ENCODE assay signal across 1 cellular context in the genomic region with DNA sequence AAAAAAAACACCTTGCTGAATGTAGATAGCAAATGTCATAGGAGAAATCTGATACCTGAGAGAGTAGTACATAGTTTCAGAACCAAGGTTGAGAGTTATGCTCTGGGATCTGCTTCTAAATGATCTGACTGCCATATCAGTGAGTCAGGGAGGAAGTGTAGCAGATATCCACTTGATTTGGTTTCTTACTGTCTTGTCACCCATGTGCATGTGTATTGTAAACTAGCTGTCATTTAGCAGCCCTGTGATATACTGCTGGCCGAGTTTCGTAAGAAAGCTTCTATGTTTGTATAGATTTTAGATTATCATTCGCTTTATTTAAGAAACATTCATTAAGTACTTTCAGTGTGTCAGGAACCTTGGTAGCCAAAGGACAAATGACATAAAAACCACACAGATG.
TF ChIP-seq lines count a peak whose summit lies in the region.

No MANE protein-coding gene starts in this region.

TF ChIP-seq in K562, 482 proteins besides CTCF, POLR2A, EP300 and RAD21 (continues in another document):
- TF ChIP-seq, protein P1, sequence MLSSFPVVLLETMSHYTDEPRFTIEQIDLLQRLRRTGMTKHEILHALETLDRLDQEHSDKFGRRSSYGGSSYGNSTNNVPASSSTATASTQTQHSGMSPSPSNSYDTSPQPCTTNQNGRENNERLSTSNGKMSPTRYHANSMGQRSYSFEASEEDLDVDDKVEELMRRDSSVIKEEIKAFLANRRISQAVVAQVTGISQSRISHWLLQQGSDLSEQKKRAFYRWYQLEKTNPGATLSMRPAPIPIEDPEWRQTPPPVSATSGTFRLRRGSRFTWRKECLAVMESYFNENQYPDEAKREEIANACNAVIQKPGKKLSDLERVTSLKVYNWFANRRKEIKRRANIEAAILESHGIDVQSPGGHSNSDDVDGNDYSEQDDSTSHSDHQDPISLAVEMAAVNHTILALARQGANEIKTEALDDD (IDR thresholded peaks at IDR 0.05) = peak; percentile 62; the same call in 1 of the 2 replicates
- TF ChIP-seq, protein P2, sequence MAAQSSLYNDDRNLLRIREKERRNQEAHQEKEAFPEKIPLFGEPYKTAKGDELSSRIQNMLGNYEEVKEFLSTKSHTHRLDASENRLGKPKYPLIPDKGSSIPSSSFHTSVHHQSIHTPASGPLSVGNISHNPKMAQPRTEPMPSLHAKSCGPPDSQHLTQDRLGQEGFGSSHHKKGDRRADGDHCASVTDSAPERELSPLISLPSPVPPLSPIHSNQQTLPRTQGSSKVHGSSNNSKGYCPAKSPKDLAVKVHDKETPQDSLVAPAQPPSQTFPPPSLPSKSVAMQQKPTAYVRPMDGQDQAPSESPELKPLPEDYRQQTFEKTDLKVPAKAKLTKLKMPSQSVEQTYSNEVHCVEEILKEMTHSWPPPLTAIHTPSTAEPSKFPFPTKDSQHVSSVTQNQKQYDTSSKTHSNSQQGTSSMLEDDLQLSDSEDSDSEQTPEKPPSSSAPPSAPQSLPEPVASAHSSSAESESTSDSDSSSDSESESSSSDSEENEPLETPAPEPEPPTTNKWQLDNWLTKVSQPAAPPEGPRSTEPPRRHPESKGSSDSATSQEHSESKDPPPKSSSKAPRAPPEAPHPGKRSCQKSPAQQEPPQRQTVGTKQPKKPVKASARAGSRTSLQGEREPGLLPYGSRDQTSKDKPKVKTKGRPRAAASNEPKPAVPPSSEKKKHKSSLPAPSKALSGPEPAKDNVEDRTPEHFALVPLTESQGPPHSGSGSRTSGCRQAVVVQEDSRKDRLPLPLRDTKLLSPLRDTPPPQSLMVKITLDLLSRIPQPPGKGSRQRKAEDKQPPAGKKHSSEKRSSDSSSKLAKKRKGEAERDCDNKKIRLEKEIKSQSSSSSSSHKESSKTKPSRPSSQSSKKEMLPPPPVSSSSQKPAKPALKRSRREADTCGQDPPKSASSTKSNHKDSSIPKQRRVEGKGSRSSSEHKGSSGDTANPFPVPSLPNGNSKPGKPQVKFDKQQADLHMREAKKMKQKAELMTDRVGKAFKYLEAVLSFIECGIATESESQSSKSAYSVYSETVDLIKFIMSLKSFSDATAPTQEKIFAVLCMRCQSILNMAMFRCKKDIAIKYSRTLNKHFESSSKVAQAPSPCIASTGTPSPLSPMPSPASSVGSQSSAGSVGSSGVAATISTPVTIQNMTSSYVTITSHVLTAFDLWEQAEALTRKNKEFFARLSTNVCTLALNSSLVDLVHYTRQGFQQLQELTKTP (IDR thresholded peaks at IDR 0.05; ENCODE audit: low read depth in 1 of 2, partially characterized antibody in 2 of 2) = no peak
- TF ChIP-seq ZNF766 (CRISPR knock-in tag; conservative IDR thresholded peaks at IDR 0.05) (peak; percentile 73; the same call in 1 of the 2 replicates), SPI1 (IDR thresholded peaks at IDR 0.05; ENCODE audit: borderline replicate concordance, low read depth, low read length) (peak; percentile 69; the same call in 1 of the 2 replicates), TGIF2 (CRISPR knock-in tag; IDR thresholded peaks at IDR 0.05) (no peak), ZKSCAN8 (CRISPR knock-in tag; IDR thresholded peaks at IDR 0.05) (no peak), JUN (IDR thresholded peaks at IDR 0.05; ENCODE audit: borderline replicate concordance, low read depth, low read length) (0 out of 2 replicates have a peak, but pooled peaks have one; percentile 11), JUN (CRISPR knock-in tag; IDR thresholded peaks at IDR 0.05; ENCODE audit: borderline replicate concordance) (no peak), TRIM28 (IDR thresholded peaks at IDR 0.05) (no peak), NFE2 (IDR thresholded peaks at IDR 0.05; ENCODE audit: low read depth) (peak; percentile 8; the same call in 1 of the 2 replicates), TAL1 (IDR thresholded peaks at IDR 0.05) (peak; percentile 9; the same call in 1 of the 2 replicates), HNRNPUL1 (IDR thresholded peaks at IDR 0.05; ENCODE audit: low read length) (no peak), ZNF263 (CRISPR knock-in tag; IDR thresholded peaks at IDR 0.05; ENCODE audit: borderline replicate concordance) (no peak), TRIM24 (IDR thresholded peaks at IDR 0.05) (0 out of 4 replicates have a peak, but pooled peaks of 1 of the 2 experiments have one; percentile 16), RNF2 (IDR thresholded peaks at IDR 0.05) (no peak), TCF3 (CRISPR knock-in tag; IDR thresholded peaks at IDR 0.05) (peak; percentile 50), ARID1B (IDR thresholded peaks at IDR 0.05) (peak; percentile 51; the same call in 1 of the 2 replicates), RUNX1 (IDR thresholded peaks at IDR 0.05; ENCODE audit: low read depth) (no peak), CEBPB (tag; IDR thresholded peaks at IDR 0.05) (peak; percentile 69), BRD4 (IDR thresholded peaks at IDR 0.05) (no peak), RBM17 (IDR thresholded peaks at IDR 0.05; ENCODE audit: borderline replicate concordance, low read depth, low read length) (no peak), JUND (IDR thresholded peaks at IDR 0.05; ENCODE audit: borderline replicate concordance, low read depth, low read length) (peak; percentile 77), JUND (tag; IDR thresholded peaks at IDR 0.05; ENCODE audit: borderline replicate concordance, low read depth, low read length) (peak; percentile 33; the same call in 1 of the 3 replicates), YY1 (IDR thresholded peaks at IDR 0.05; ENCODE audit: borderline replicate concordance in 1 of 3, control insufficient read depth in 1 of 3, extremely low read depth in 1 of 3, insufficient read depth in 3 of 3, insufficient read length in 1 of 3, insufficient replicate concordance in 2 of 3, low read depth in 1 of 3, low read length in 2 of 3) (no peak), POLR2G (IDR thresholded peaks at IDR 0.05; ENCODE audit: low read depth, low read length) (no peak), CBX8 (IDR thresholded peaks at IDR 0.05; ENCODE audit: borderline replicate concordance, extremely low read depth, low read depth, low read length, poor library complexity, severe bottlenecking) (no peak), CBX5 (IDR thresholded peaks at IDR 0.05; ENCODE audit: borderline replicate concordance, low read depth) (no peak), SMARCA4 (IDR thresholded peaks at IDR 0.05) (0 out of 2 replicates have a peak, but pooled peaks have one; percentile 23), FOSL1 (tag; conservative IDR thresholded peaks at IDR 0.05) (peak; percentile 48), IFI16 (CRISPR knock-in tag; IDR thresholded peaks at IDR 0.05) (no peak), CBFA2T3 (IDR thresholded peaks at IDR 0.05) (peak; percentile 69), DPF2 (IDR thresholded peaks at IDR 0.05) (peak; percentile 46; the same call in 1 of the 2 replicates), MEIS2 (IDR thresholded peaks at IDR 0.05; ENCODE audit: partially characterized antibody) (peak; percentile 90), GATAD2A (IDR thresholded peaks at IDR 0.05) (no peak), DNMT1 (IDR thresholded peaks at IDR 0.05) (no peak)
- TF ChIP-seq, protein P3, sequence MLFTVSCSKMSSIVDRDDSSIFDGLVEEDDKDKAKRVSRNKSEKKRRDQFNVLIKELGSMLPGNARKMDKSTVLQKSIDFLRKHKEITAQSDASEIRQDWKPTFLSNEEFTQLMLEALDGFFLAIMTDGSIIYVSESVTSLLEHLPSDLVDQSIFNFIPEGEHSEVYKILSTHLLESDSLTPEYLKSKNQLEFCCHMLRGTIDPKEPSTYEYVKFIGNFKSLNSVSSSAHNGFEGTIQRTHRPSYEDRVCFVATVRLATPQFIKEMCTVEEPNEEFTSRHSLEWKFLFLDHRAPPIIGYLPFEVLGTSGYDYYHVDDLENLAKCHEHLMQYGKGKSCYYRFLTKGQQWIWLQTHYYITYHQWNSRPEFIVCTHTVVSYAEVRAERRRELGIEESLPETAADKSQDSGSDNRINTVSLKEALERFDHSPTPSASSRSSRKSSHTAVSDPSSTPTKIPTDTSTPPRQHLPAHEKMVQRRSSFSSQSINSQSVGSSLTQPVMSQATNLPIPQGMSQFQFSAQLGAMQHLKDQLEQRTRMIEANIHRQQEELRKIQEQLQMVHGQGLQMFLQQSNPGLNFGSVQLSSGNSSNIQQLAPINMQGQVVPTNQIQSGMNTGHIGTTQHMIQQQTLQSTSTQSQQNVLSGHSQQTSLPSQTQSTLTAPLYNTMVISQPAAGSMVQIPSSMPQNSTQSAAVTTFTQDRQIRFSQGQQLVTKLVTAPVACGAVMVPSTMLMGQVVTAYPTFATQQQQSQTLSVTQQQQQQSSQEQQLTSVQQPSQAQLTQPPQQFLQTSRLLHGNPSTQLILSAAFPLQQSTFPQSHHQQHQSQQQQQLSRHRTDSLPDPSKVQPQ (CRISPR knock-in tag; IDR thresholded peaks at IDR 0.05; ENCODE audit: borderline replicate concordance) = no peak
- TF ChIP-seq, protein P4, sequence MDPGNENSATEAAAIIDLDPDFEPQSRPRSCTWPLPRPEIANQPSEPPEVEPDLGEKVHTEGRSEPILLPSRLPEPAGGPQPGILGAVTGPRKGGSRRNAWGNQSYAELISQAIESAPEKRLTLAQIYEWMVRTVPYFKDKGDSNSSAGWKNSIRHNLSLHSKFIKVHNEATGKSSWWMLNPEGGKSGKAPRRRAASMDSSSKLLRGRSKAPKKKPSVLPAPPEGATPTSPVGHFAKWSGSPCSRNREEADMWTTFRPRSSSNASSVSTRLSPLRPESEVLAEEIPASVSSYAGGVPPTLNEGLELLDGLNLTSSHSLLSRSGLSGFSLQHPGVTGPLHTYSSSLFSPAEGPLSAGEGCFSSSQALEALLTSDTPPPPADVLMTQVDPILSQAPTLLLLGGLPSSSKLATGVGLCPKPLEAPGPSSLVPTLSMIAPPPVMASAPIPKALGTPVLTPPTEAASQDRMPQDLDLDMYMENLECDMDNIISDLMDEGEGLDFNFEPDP (CRISPR knock-in tag; IDR thresholded peaks at IDR 0.05) = no peak
- TF ChIP-seq, protein P5, sequence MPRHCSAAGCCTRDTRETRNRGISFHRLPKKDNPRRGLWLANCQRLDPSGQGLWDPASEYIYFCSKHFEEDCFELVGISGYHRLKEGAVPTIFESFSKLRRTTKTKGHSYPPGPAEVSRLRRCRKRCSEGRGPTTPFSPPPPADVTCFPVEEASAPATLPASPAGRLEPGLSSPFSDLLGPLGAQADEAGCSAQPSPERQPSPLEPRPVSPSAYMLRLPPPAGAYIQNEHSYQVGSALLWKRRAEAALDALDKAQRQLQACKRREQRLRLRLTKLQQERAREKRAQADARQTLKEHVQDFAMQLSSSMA (CRISPR knock-in tag; IDR thresholded peaks at IDR 0.05) = no peak
- TF ChIP-seq, protein P6, sequence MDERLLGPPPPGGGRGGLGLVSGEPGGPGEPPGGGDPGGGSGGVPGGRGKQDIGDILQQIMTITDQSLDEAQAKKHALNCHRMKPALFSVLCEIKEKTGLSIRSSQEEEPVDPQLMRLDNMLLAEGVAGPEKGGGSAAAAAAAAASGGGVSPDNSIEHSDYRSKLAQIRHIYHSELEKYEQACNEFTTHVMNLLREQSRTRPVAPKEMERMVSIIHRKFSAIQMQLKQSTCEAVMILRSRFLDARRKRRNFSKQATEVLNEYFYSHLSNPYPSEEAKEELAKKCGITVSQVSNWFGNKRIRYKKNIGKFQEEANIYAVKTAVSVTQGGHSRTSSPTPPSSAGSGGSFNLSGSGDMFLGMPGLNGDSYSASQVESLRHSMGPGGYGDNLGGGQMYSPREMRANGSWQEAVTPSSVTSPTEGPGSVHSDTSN (CRISPR knock-in tag; IDR thresholded peaks at IDR 0.05; ENCODE audit: low read depth) = no peak
- TF ChIP-seq, protein P6 (tag; conservative IDR thresholded peaks at IDR 0.05; ENCODE audit: low read depth) = peak; percentile 79
- TF ChIP-seq, protein P7, sequence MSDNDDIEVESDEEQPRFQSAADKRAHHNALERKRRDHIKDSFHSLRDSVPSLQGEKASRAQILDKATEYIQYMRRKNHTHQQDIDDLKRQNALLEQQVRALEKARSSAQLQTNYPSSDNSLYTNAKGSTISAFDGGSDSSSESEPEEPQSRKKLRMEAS (CRISPR knock-in tag; IDR thresholded peaks at IDR 0.05) = no peak
- TF ChIP-seq, protein P8, sequence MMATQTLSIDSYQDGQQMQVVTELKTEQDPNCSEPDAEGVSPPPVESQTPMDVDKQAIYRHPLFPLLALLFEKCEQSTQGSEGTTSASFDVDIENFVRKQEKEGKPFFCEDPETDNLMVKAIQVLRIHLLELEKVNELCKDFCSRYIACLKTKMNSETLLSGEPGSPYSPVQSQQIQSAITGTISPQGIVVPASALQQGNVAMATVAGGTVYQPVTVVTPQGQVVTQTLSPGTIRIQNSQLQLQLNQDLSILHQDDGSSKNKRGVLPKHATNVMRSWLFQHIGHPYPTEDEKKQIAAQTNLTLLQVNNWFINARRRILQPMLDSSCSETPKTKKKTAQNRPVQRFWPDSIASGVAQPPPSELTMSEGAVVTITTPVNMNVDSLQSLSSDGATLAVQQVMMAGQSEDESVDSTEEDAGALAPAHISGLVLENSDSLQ (IDR thresholded peaks at IDR 0.05) = peak; percentile 61
- TF ChIP-seq, protein P9, sequence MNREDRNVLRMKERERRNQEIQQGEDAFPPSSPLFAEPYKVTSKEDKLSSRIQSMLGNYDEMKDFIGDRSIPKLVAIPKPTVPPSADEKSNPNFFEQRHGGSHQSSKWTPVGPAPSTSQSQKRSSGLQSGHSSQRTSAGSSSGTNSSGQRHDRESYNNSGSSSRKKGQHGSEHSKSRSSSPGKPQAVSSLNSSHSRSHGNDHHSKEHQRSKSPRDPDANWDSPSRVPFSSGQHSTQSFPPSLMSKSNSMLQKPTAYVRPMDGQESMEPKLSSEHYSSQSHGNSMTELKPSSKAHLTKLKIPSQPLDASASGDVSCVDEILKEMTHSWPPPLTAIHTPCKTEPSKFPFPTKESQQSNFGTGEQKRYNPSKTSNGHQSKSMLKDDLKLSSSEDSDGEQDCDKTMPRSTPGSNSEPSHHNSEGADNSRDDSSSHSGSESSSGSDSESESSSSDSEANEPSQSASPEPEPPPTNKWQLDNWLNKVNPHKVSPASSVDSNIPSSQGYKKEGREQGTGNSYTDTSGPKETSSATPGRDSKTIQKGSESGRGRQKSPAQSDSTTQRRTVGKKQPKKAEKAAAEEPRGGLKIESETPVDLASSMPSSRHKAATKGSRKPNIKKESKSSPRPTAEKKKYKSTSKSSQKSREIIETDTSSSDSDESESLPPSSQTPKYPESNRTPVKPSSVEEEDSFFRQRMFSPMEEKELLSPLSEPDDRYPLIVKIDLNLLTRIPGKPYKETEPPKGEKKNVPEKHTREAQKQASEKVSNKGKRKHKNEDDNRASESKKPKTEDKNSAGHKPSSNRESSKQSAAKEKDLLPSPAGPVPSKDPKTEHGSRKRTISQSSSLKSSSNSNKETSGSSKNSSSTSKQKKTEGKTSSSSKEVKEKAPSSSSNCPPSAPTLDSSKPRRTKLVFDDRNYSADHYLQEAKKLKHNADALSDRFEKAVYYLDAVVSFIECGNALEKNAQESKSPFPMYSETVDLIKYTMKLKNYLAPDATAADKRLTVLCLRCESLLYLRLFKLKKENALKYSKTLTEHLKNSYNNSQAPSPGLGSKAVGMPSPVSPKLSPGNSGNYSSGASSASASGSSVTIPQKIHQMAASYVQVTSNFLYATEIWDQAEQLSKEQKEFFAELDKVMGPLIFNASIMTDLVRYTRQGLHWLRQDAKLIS (CRISPR knock-in tag; IDR thresholded peaks at IDR 0.05) = no peak
